ENCODE assay signal across 8 cellular contexts in the genomic region with DNA sequence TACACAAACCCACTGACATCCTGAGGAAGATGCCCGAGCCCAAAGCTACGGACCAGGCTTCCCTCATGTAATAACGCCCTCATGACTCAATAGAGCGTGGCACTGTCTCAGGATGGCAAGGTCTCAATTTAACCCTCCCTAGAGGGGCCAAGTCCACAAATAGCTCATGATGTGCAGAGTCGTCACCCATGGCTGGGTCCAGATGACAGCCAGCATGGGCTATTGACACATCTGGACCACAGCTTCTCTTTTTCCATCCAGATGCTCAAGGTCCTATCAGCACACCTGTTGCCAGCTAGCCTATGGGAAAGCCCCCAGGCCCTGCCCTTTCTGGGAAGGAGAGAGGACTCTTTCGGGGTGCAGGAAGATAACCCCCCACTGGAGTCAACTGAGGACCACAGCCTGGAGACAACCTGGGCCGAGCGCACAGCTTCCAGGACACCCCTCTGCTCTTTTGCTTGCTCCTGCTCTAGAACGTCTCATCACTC. TPM values are rescaled to one million over a fixed set of nuclear protein-coding genes. Genes with fewer than 3 reads are reported as not detected.
DNase-seq lines count a peak whose midpoint lies in the region; ATAC-seq and TF ChIP-seq lines count a peak whose summit lies in the region.

No MANE protein-coding gene starts in this region.

- CTCF ChIA-PET in activated CD8-positive, alpha-beta memory T cell treated with anti-CD3 and anti-CD28 coated beads, Interleukin-2, amount 10 ng/mL, durations not matched to agents 7 days and 5 days (lab: Charles Lee) = interaction anchor here (0.9 to 30.3 kb wide), 5 partner anchors 11 to 35 kb away, joined by 3 to 438 read pairs (median 141); no protein-coding TSS in a partner anchor
- CTCF ChIA-PET in activated CD8-positive, alpha-beta T cell treated with anti-CD3 and anti-CD28 coated beads for 36 hours (lab: Charles Lee) = interaction anchor here (1.1 to 15.2 kb wide), 7 partner anchors 8 to 34 kb away, joined by 3 to 186 read pairs (median 6); no protein-coding TSS in a partner anchor

- no peak for TF ChIP-seq EP300 in suprapubic skin (IDR thresholded peaks at IDR 0.05)

- peak overlapping the region; percentile 98 for H3K4me3 Mint-ChIP-seq in activated CD8-positive, alpha-beta memory T cell treated with anti-CD3 and anti-CD28 coated beads, Interleukin-2, amount 10 ng/mL, durations not matched to agents 7 days and 5 days
- H3K4me3 Mint-ChIP-seq in activated CD8-positive, alpha-beta T cell treated with anti-CD3 and anti-CD28 coated beads for 36 hours = peak overlapping the region; percentile 87

- H3K9me3 ChIP-seq in suprapubic skin = no peaks in the 10 kb centered on the region

- H3K27ac Mint-ChIP-seq in activated CD8-positive, alpha-beta memory T cell treated with anti-CD3 and anti-CD28 coated beads, Interleukin-2, amount 10 ng/mL, durations not matched to agents 7 days and 5 days = peak overlapping the region; percentile 95
- peak overlapping the region; percentile 98 for H3K27ac Mint-ChIP-seq in activated CD8-positive, alpha-beta T cell treated with anti-CD3 and anti-CD28 coated beads for 36 hours

- H3K4me3 ChIP-seq in suprapubic skin = peak overlapping the region; percentile 41

- H3K36me3 Mint-ChIP-seq in activated CD8-positive, alpha-beta memory T cell treated with anti-CD3 and anti-CD28 coated beads, Interleukin-2, amount 10 ng/mL, durations not matched to agents 7 days and 5 days = peaks cover 39% of the 10 kb centered on the region
- H3K36me3 Mint-ChIP-seq in activated CD8-positive, alpha-beta T cell treated with anti-CD3 and anti-CD28 coated beads for 36 hours (ENCODE audit: low read depth) = peaks cover 51% of the 10 kb centered on the region

- H3K27me3 Mint-ChIP-seq in activated CD8-positive, alpha-beta memory T cell treated with anti-CD3 and anti-CD28 coated beads, Interleukin-2, amount 10 ng/mL, durations not matched to agents 7 days and 5 days = no peaks in the 10 kb centered on the region
- no peaks in the 10 kb centered on the region for H3K27me3 Mint-ChIP-seq in activated CD8-positive, alpha-beta T cell treated with anti-CD3 and anti-CD28 coated beads for 36 hours

- WGBS in suprapubic skin = 55% methylated on average over 9 of the region's 9 CpGs

- intact Hi-C loops in activated CD8-positive, alpha-beta T cell treated with anti-CD3 and anti-CD28 coated beads for 36 hours (cut with micrococcal nuclease) = no loop called here
- intact Hi-C loops in Right ventricle myocardium superior (cut with DNase I) = no loop called here

- no peak for ATAC-seq in activated CD8-positive, alpha-beta memory T cell treated with anti-CD3 and anti-CD28 coated beads, Interleukin-2, amount 10 ng/mL, durations not matched to agents 7 days and 5 days
- peak; percentile 46 for ATAC-seq in HG02943 (IDR thresholded peaks at IDR 0.05; ENCODE audit: low read depth, unreplicated experiment)
- ATAC-seq in activated CD8-positive, alpha-beta T cell treated with anti-CD3 and anti-CD28 coated beads for 36 hours = peak; percentile 18
- no peak for ATAC-seq in HG03025 (IDR thresholded peaks at IDR 0.05; ENCODE audit: low FRiP score, unreplicated experiment)
- ATAC-seq in Right ventricle myocardium superior (ENCODE audit: poor library complexity) = no peak

- no peak for DNase-seq in activated CD8-positive, alpha-beta memory T cell treated with anti-CD3 and anti-CD28 coated beads, Interleukin-2, amount 10 ng/mL, durations not matched to agents 7 days and 5 days
- no peak for DNase-seq in activated CD8-positive, alpha-beta memory T cell treated with anti-CD3 and anti-CD28 coated beads, Interleukin-2, amount 50 U/mL, for 48 hours
- peak; percentile 62 for DNase-seq in activated CD8-positive, alpha-beta T cell treated with anti-CD3 and anti-CD28 coated beads for 36 hours
- DNase-seq in suprapubic skin (ENCODE audit: low spot score in 2 of 2) (no peak), NCI-H2171 (lab: John Stamatoyannopoulos, UW) (no peak), Right ventricle myocardium superior (no peak)

- H3K36me3 ChIP-seq in suprapubic skin = no peaks in the 10 kb centered on the region

- TF ChIP-seq CTCF in activated CD8-positive, alpha-beta T cell treated with anti-CD3 and anti-CD28 coated beads for 36 hours (IDR thresholded peaks at IDR 0.05) = no peak
- no peak for TF ChIP-seq CTCF in suprapubic skin (IDR thresholded peaks at IDR 0.05)

- H3K4me1 Mint-ChIP-seq in activated CD8-positive, alpha-beta memory T cell treated with anti-CD3 and anti-CD28 coated beads, Interleukin-2, amount 10 ng/mL, durations not matched to agents 7 days and 5 days = peaks cover 82% of the 10 kb centered on the region
- H3K4me1 Mint-ChIP-seq in activated CD8-positive, alpha-beta T cell treated with anti-CD3 and anti-CD28 coated beads for 36 hours (ENCODE audit: low read depth) = peaks cover 75% of the 10 kb centered on the region

- POLR2A ChIA-PET in activated CD8-positive, alpha-beta T cell treated with anti-CD3 and anti-CD28 coated beads for 36 hours (lab: Charles Lee) = interaction anchor here (0.7 to 36.3 kb wide), 4 partner anchors 4 to 310 kb away, joined by 3 to 671 read pairs (median 338); a partner anchor contains a TSS

- H3K9me3 Mint-ChIP-seq in activated CD8-positive, alpha-beta memory T cell treated with anti-CD3 and anti-CD28 coated beads, Interleukin-2, amount 10 ng/mL, durations not matched to agents 7 days and 5 days (ENCODE audit: low read depth) = no peaks in the 10 kb centered on the region
- no peaks in the 10 kb centered on the region for H3K9me3 Mint-ChIP-seq in activated CD8-positive, alpha-beta T cell treated with anti-CD3 and anti-CD28 coated beads for 36 hours

- no peak overlapping the region for H3K27ac ChIP-seq in suprapubic skin

- no peak for TF ChIP-seq POLR2A in suprapubic skin (IDR thresholded peaks at IDR 0.05)

- H3K4me1 ChIP-seq in suprapubic skin = peaks cover 20% of the 10 kb centered on the region

- H3K27me3 ChIP-seq in suprapubic skin = no peaks in the 10 kb centered on the region

RNA-seq across cellular contexts. Expression of a gene that starts 2.8 kb away (rescaled TPM):
- 100 to 1,000 TPM; 326 to 386 TPM for total RNA-seq in activated CD8-positive, alpha-beta memory T cell treated with anti-CD3 and anti-CD28 coated beads, Interleukin-2, amount 10 ng/mL, durations not matched to agents 7 days and 5 days
- total RNA-seq in activated CD8-positive, alpha-beta T cell treated with anti-CD3 and anti-CD28 coated beads for 36 hours = 100 to 1,000 TPM; 229 to 237 TPM
- total RNA-seq in suprapubic skin (10 to 100 TPM in 3 of 4 donors, 1 to 10 TPM in 1; 9.9 to 13.7 (median 12.2) TPM), Right ventricle myocardium superior (19.5 TPM)

RNA-seq across cellular contexts. Expression of a gene that starts 31.3 kb away (rescaled TPM):
- under 1 TPM in 1 of 2 experiments, not detected in 1; 0.32 TPM for total RNA-seq in activated CD8-positive, alpha-beta memory T cell treated with anti-CD3 and anti-CD28 coated beads, Interleukin-2, amount 10 ng/mL, durations not matched to agents 7 days and 5 days
- total RNA-seq in activated CD8-positive, alpha-beta T cell treated with anti-CD3 and anti-CD28 coated beads for 36 hours = 1 to 10 TPM in 1 of 2 experiments, under 1 TPM in 1; 0.45 to 1.4 TPM
- total RNA-seq in suprapubic skin = under 1 TPM in 1 of 4 donors, not detected in 3; 0.98 TPM
- not detected for total RNA-seq in Right ventricle myocardium superior

Comparison
In these comparisons a context has a peak if more than half of its experiments do, and no peak if none do; other contexts are left out.
1. ATAC-seq: peak in HG02943 (single experiment) and activated CD8-positive, alpha-beta T cell treated with anti-CD3 and anti-CD28 coated beads for 36 hours (single experiment); none in activated CD8-positive, alpha-beta memory T cell treated with anti-CD3 and anti-CD28 coated beads, Interleukin-2, amount 10 ng/mL, durations not matched to agents 7 days and 5 days (single experiment), HG03025 (single experiment) and Right ventricle myocardium superior (single experiment).
2. RNA of a gene that starts 2.8 kb away (total RNA-seq): 326 to 386 TPM in activated CD8-positive, alpha-beta memory T cell treated with anti-CD3 and anti-CD28 coated beads, Interleukin-2, amount 10 ng/mL, durations not matched to agents 7 days and 5 days and 229 to 237 TPM in activated CD8-positive, alpha-beta T cell treated with anti-CD3 and anti-CD28 coated beads for 36 hours; 19.5 TPM in Right ventricle myocardium superior (single experiment) and 9.9 to 13.7 TPM in suprapubic skin; every median in the first group is over 10 times any median in the second.